In the genomic region with DNA sequence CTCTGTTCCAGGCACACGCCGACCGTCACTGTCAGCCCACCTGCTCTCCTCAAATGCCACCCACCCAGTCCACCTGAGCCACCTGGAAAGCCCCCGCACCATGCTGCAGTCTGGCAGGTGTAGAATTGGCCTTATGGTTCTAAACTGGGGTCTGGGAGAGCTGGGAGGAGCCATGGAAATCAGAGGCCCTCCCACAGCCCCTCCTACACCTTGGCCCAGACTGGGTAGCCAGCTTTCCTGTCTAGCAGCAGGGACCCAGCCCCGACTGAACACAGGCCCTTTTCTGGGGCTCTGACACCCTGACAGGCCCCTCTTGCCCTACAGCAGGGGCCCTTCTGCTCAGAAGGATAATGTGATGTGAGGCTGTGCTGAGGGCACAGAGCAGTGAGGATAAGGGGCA, we compare ENCODE assay signal across 36 cellular contexts. TPM values are rescaled to one million over a fixed set of nuclear protein-coding genes. Genes with fewer than 3 reads are reported as not detected.
"Had no signal": no experiment of that assay in that cellular context is flagged by ENCODE, and none has a peak within 500 bp of the region (broad histone marks: within the 10 kb centered on the region; RNA-seq: fewer than 3 reads in every experiment).

No MANE protein-coding gene starts in this region.

- H3K27me3 Mint-ChIP-seq: stimulated activated naive CD8-positive, alpha-beta T cell treated with anti-CD3 and anti-CD28 coated beads, Interleukin-15, amount 100 ng/mL, for 72 hours had no signal

- H3K4me1 ChIP-seq: ascending aorta, left ventricle myocardium inferior, pancreas, psoas muscle, sigmoid colon, vagina had no signal

- H3K27ac ChIP-seq: ascending aorta, cardiac muscle cell, left ventricle myocardium inferior, pancreas, psoas muscle, sigmoid colon, vagina had no signal

- ATAC-seq: effector memory CD8-positive, alpha-beta T cell; esophagus mucosa; psoas muscle; stimulated activated memory B cell treated with anti-CD40 and anti-IgM and Interleukin-4, amounts not matched to agents 10 μg/mL and 1 μg/mL and 100 μg/mL, for 72 hours; stimulated activated naive CD8-positive, alpha-beta T cell treated with anti-CD3 and anti-CD28 coated beads, Interleukin-15, amount 100 ng/mL, for 72 hours had no signal

- H3K9me3 Mint-ChIP-seq: activated naive CD4-positive, alpha-beta T cell treated with anti-CD3 and anti-CD28 coated beads, Interleukin-2, amount 10 ng/mL, durations not matched to agents 7 days and 5 days; activated naive CD8-positive, alpha-beta T cell treated with anti-CD3 and anti-CD28 coated beads, Interleukin-2, amount 10 ng/mL, durations not matched to agents 7 days and 5 days; brain; effector memory CD8-positive, alpha-beta T cell; nephron progenitor cell; stimulated activated memory B cell treated with anti-CD40 and anti-IgM and Interleukin-4, amounts not matched to agents 10 μg/mL and 1 μg/mL and 100 μg/mL, for 72 hours; stimulated activated naive CD8-positive, alpha-beta T cell treated with anti-CD3 and anti-CD28 coated beads, Interleukin-15, amount 100 ng/mL, for 72 hours; T-helper 2 cell treated with Interferon-gamma antibody and Interleukin-4, amounts not matched to agents 5 μg/mL and 100 μg/mL, for 36 hours; type B pancreatic cell had no signal

- H3K27ac Mint-ChIP-seq: activated naive CD4-positive, alpha-beta T cell treated with anti-CD3 and anti-CD28 coated beads, Interleukin-2, amount 10 ng/mL, durations not matched to agents 7 days and 5 days; activated naive CD8-positive, alpha-beta T cell treated with anti-CD3 and anti-CD28 coated beads, Interleukin-2, amount 10 ng/mL, durations not matched to agents 7 days and 5 days; nephron progenitor cell; stimulated activated memory B cell treated with anti-CD40 and anti-IgM and Interleukin-4, amounts not matched to agents 10 μg/mL and 1 μg/mL and 100 μg/mL, for 72 hours; T-helper 2 cell treated with Interferon-gamma antibody and Interleukin-4, amounts not matched to agents 5 μg/mL and 100 μg/mL, for 36 hours; type B pancreatic cell had no signal

- H3K4me3 ChIP-seq: ascending aorta, cardiac muscle cell, left ventricle myocardium inferior, lung, pancreas, psoas muscle, sigmoid colon, vagina had no signal

- H3K9me3 ChIP-seq: ascending aorta, left ventricle myocardium inferior, pancreas, psoas muscle, sigmoid colon, vagina had no signal

- DNase-seq: activated CD4-positive, alpha-beta T cell treated with anti-CD3 and anti-CD28 coated beads for 4 hours; activated CD4-positive, alpha-beta T cell treated with anti-CD3 and anti-CD28 coated beads, Interleukin-2, amount 50 U/mL, for 48 hours; activated CD8-positive, alpha-beta memory T cell treated with anti-CD3 and anti-CD28 coated beads for 24 hours; activated gamma-delta T cell; activated naive CD4-positive, alpha-beta T cell treated with anti-CD3 and anti-CD28 coated beads, Interleukin-2, amount 10 ng/mL, durations not matched to agents 7 days and 5 days; activated naive CD8-positive, alpha-beta T cell treated with anti-CD3 and anti-CD28 coated beads, Interleukin-2, amount 10 ng/mL, durations not matched to agents 7 days and 5 days; activated T-cell treated with anti-CD3 and anti-CD28 coated beads, Interleukin-2, amount 50 U/mL, for 1 hour; cortex of kidney; effector memory CD8-positive, alpha-beta T cell; foreskin fibroblast; head of caudate nucleus; hypothalamus; left ventricle myocardium inferior; nephron progenitor cell; nucleus accumbens; pancreas; psoas muscle; sigmoid colon; small intestine; stimulated activated CD4-positive, alpha-beta T cell treated with anti-CD3 and anti-CD28 coated beads, Interleukin-1b, Interleukin-23, amount 100 ng/mL, for 48 hours; stimulated activated CD4-positive, alpha-beta T cell treated with anti-CD3 and anti-CD28 coated beads, Interleukin-4, amount 100 ng/mL, for 4 hours; stimulated activated CD8-positive, alpha-beta memory T cell treated with anti-CD3 and anti-CD28 coated beads, Interleukin-4, amount 100 ng/mL, for 48 hours; stimulated activated naive CD8-positive, alpha-beta T cell treated with anti-CD3 and anti-CD28 coated beads, Interleukin-15, amount 100 ng/mL, for 72 hours; substantia nigra; T-helper 1 cell had no signal

- H3K4me3 Mint-ChIP-seq: activated naive CD4-positive, alpha-beta T cell treated with anti-CD3 and anti-CD28 coated beads, Interleukin-2, amount 10 ng/mL, durations not matched to agents 7 days and 5 days; activated naive CD8-positive, alpha-beta T cell treated with anti-CD3 and anti-CD28 coated beads, Interleukin-2, amount 10 ng/mL, durations not matched to agents 7 days and 5 days; brain; effector memory CD8-positive, alpha-beta T cell; nephron progenitor cell; stimulated activated memory B cell treated with anti-CD40 and anti-IgM and Interleukin-4, amounts not matched to agents 10 μg/mL and 1 μg/mL and 100 μg/mL, for 72 hours; stimulated activated naive CD8-positive, alpha-beta T cell treated with anti-CD3 and anti-CD28 coated beads, Interleukin-15, amount 100 ng/mL, for 72 hours; T-helper 2 cell treated with Interferon-gamma antibody and Interleukin-4, amounts not matched to agents 5 μg/mL and 100 μg/mL, for 36 hours; type B pancreatic cell had no signal

- H3K27me3 ChIP-seq: ascending aorta, cardiac muscle cell, pancreas, sigmoid colon, vagina had no signal

- H3K36me3 Mint-ChIP-seq: activated naive CD4-positive, alpha-beta T cell treated with anti-CD3 and anti-CD28 coated beads, Interleukin-2, amount 10 ng/mL, durations not matched to agents 7 days and 5 days; activated naive CD8-positive, alpha-beta T cell treated with anti-CD3 and anti-CD28 coated beads, Interleukin-2, amount 10 ng/mL, durations not matched to agents 7 days and 5 days; brain; stimulated activated memory B cell treated with anti-CD40 and anti-IgM and Interleukin-4, amounts not matched to agents 10 μg/mL and 1 μg/mL and 100 μg/mL, for 72 hours; type B pancreatic cell had no signal

- H3K4me1 Mint-ChIP-seq: activated naive CD4-positive, alpha-beta T cell treated with anti-CD3 and anti-CD28 coated beads, Interleukin-2, amount 10 ng/mL, durations not matched to agents 7 days and 5 days; activated naive CD8-positive, alpha-beta T cell treated with anti-CD3 and anti-CD28 coated beads, Interleukin-2, amount 10 ng/mL, durations not matched to agents 7 days and 5 days; stimulated activated memory B cell treated with anti-CD40 and anti-IgM and Interleukin-4, amounts not matched to agents 10 μg/mL and 1 μg/mL and 100 μg/mL, for 72 hours; stimulated activated naive CD8-positive, alpha-beta T cell treated with anti-CD3 and anti-CD28 coated beads, Interleukin-15, amount 100 ng/mL, for 72 hours had no signal

- H3K36me3 ChIP-seq: ascending aorta, cardiac muscle cell, left ventricle myocardium inferior, pancreas, sigmoid colon, vagina had no signal

RNA-seq across cellular contexts. Expression of a gene that starts 31.1 kb away (rescaled TPM):
- total RNA-seq: activated naive CD8-positive, alpha-beta T cell treated with anti-CD3 and anti-CD28 coated beads, Interleukin-2, amount 10 ng/mL, durations not matched to agents 7 days and 5 days; ascending aorta; left ventricle myocardium inferior; mesenteric fat pad; mucosa of gallbladder; psoas muscle; vagina had no signal
